In the genomic region with DNA sequence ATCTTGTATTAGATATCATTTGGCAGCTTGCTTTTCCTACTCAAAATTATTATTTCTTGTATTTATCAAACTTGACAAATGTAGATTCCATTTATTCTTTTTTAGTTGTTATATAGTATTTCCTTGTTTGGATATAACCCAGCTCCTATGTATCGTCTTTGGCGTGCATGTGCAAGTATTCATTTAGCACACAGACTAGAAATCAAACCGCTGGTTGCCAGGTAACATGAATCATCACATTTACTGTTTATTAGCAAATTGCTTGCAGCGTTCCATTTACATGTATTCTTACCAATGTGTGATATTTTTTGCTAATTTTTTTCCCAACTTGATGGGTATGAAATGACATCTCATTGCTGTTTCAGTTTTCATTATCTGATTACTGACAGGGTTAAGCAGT, we compare ENCODE assay signal across 12 cellular contexts.
DNase-seq lines count a peak whose midpoint lies in the region; ATAC-seq and TF ChIP-seq lines count a peak whose summit lies in the region.
"Had no signal": no experiment of that assay in that cellular context is flagged by ENCODE, and none has a peak within 500 bp of the region (broad histone marks: within the 10 kb centered on the region; RNA-seq: fewer than 3 reads in every experiment).

No MANE protein-coding gene starts in this region.

- H3K36me3 Mint-ChIP-seq in T-cell: no peaks in the 10 kb centered on the region
- H3K36me3 Mint-ChIP-seq: CD8-positive, alpha-beta memory T cell had no signal

- CTCF ChIA-PET in T-cell (lab: Charles Lee): no interaction called here

- no peak for ATAC-seq in T-cell (replicated peaks in 1 of 4)

- no peaks in the 10 kb centered on the region for H3K4me1 Mint-ChIP-seq in T-cell
- H3K4me1 Mint-ChIP-seq: CD8-positive, alpha-beta memory T cell had no signal

- H3K4me3 ChIP-seq in fibroblast of pulmonary artery (replicated peaks; ENCODE audit: low read depth, low read length): no peak overlapping the region
- H3K4me3 ChIP-seq: BLaER1 had no signal

- no peak overlapping the region for H3K4me3 Mint-ChIP-seq in T-cell
- H3K4me3 Mint-ChIP-seq: CD8-positive, alpha-beta memory T cell; HFFc6 had no signal

- POLR2A ChIA-PET in T-cell (lab: Charles Lee): interaction anchor here in 1 of 2 donors (0.5 kb wide), 1 partner anchor 741 kb away, joined by 6 read pairs; no protein-coding TSS in a partner anchor

- H3K9me3 Mint-ChIP-seq in T-cell: peaks cover 0 to 4% (median 0%) of the 10 kb centered on the region in 3 donors
- H3K9me3 Mint-ChIP-seq: HFFc6 had no signal

- TF ChIP-seq CTCF in fibroblast of pulmonary artery (IDR thresholded peaks at IDR 0.05; ENCODE audit: low read length, missing control alignments): no peak

- no peaks in the 10 kb centered on the region for H3K27me3 Mint-ChIP-seq in T-cell
- H3K27me3 Mint-ChIP-seq: CD8-positive, alpha-beta memory T cell had no signal

- no peak overlapping the region for H3K27ac Mint-ChIP-seq in T-cell
- H3K27ac Mint-ChIP-seq: CD8-positive, alpha-beta memory T cell; HFFc6 had no signal

- DNase-seq in DMS53 (lab: John Stamatoyannopoulos, UW) (peak; percentile 6), DMS53 treated with DMSO at 0.1 percent for 48 hours (lab: John Stamatoyannopoulos, UW; ENCODE audit: unreplicated experiment) (no peak), amniotic epithelial cell (ENCODE audit: low read depth) (peak; percentile 62), fibroblast of pulmonary artery (ENCODE audit: low read depth) (peak; percentile 30), T-cell (no peak), HUDEP-2 (lab: John Stamatoyannopoulos, UW; ENCODE audit: unreplicated experiment in 76 of 76) (no peak), NCI-H2196 (lab: John Stamatoyannopoulos, UW; ENCODE audit: unreplicated experiment) (no peak)
- DNase-seq: Caco-2; CD8-positive, alpha-beta memory T cell; HCEC 1CT; HFFc6 had no signal

Comparison
In these comparisons a context has a peak if more than half of its experiments do, and no peak if none do; other contexts are left out.
1. DNase-seq: peak in DMS53 (single experiment), amniotic epithelial cell (single experiment) and fibroblast of pulmonary artery (single experiment); none in DMS53 treated with DMSO at 0.1 percent for 48 hours (single experiment), T-cell (0 of 34), HUDEP-2 (0 of 76) and NCI-H2196 (single experiment).